In the genomic region with DNA sequence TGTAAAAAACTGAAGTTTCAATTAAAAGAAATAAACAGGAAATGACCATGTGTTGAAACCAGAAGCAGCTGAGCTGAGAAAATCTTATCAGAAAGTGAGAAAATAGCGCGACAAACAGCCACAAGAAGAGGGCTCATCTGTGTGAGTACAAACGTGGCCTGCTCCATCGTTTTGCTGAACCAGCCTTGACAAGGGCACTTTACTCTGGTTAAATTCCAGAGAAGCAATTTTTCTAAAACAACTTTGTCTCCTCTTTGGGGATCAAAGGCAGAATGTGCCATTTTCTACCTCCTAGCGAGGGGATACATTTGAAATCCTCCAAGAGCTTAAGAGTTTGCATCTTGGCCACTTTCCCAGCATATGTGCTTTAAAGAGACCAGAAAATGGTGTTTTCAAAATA, we compare ENCODE assay signal across 16 cellular contexts. TPM values are rescaled to one million over a fixed set of nuclear protein-coding genes. Genes with fewer than 3 reads are reported as not detected.
DNase-seq lines count a peak whose midpoint lies in the region; ATAC-seq and TF ChIP-seq lines count a peak whose summit lies in the region.
"Had no signal": no experiment of that assay in that cellular context is flagged by ENCODE, and none has a peak within 500 bp of the region (broad histone marks: within the 10 kb centered on the region; RNA-seq: fewer than 3 reads in every experiment).

No MANE protein-coding gene starts in this region.

- no peaks in the 10 kb centered on the region for H3K27me3 Mint-ChIP-seq in CD4-positive, alpha-beta T cell
- no peaks in the 10 kb centered on the region for H3K27me3 Mint-ChIP-seq in T-cell
- peaks cover 4 to 21% (median 21%) of the 10 kb centered on the region in 3 donors for H3K27me3 Mint-ChIP-seq in immature natural killer cell (ENCODE audit: low read depth in 3 of 3)
- H3K27me3 Mint-ChIP-seq: dendritic cell treated with granulocyte-macrophage colony-stimulating factor and Interleukin-4, amounts not matched to agents 40 ng/mL and 50 ng/mL, for 4 days had no signal

- TF ChIP-seq CTCF in CD4-positive, alpha-beta T cell (IDR thresholded peaks at IDR 0.05): no peak

- no peaks in the 10 kb centered on the region for H3K27me3 ChIP-seq in CD4-positive, alpha-beta T cell (ENCODE audit: control insufficient read depth, insufficient read depth, low read length)
- H3K27me3 ChIP-seq: SJSA1 had no signal

- H3K27ac ChIP-seq in CD4-positive, alpha-beta T cell (ENCODE audit: low read depth, low read length): no peak overlapping the region
- H3K27ac ChIP-seq: SJSA1 had no signal

- CTCF ChIA-PET in CD4-positive, alpha-beta T cell (lab: Charles Lee): no interaction called here
- CTCF ChIA-PET in T-cell (lab: Charles Lee): interaction anchor here in 1 of 2 donors (1.2 kb wide), 1 partner anchor 12 kb away, joined by 4 read pairs; no protein-coding TSS in a partner anchor

- peak overlapping the region; percentile 75 for H3K27ac Mint-ChIP-seq in CD4-positive, alpha-beta T cell
- H3K27ac Mint-ChIP-seq in T-cell: peak overlapping the region; percentile 74 to 80
- peak overlapping the region; percentile 85 to 100 (median 97) for H3K27ac Mint-ChIP-seq in immature natural killer cell
- H3K27ac Mint-ChIP-seq: dendritic cell treated with granulocyte-macrophage colony-stimulating factor and Interleukin-4, amounts not matched to agents 40 ng/mL and 50 ng/mL, for 4 days; nephron progenitor cell; WTC11 had no signal

- no peak for DNase-seq in CD4-positive, alpha-beta T cell
- DNase-seq in T-cell (peak in 18 of 34 experiments; percentile 16 to 49 (median 24)), immature natural killer cell (peak; percentile 80 to 86 (median 84))
- DNase-seq: HCEC 1CT; nephron progenitor cell; stimulated activated CD4-positive, alpha-beta T cell treated with anti-CD3 and anti-CD28 coated beads, Interleukin-4, amount 100 ng/mL, for 1 hour had no signal

- intact Hi-C loops in CD4-positive, alpha-beta T cell (cut with DNase I, micrococcal nuclease): no loop called here

- POLR2A ChIA-PET in CD4-positive, alpha-beta T cell (lab: Charles Lee): interaction anchor here (0.6 to 1.0 kb wide), 2 partner anchors 18 to 22 kb away, joined by 3 to 5 read pairs; no protein-coding TSS in a partner anchor
- POLR2A ChIA-PET in T-cell (lab: Charles Lee): no interaction called here

- H3K36me3 Mint-ChIP-seq in CD4-positive, alpha-beta T cell (ENCODE audit: low read depth): no peaks in the 10 kb centered on the region
- no peaks in the 10 kb centered on the region for H3K36me3 Mint-ChIP-seq in T-cell
- peaks cover 5 to 9% (median 7%) of the 10 kb centered on the region in 3 donors for H3K36me3 Mint-ChIP-seq in immature natural killer cell
- H3K36me3 Mint-ChIP-seq: WTC11 had no signal

- H3K4me3 Mint-ChIP-seq in CD4-positive, alpha-beta T cell: peak overlapping the region; percentile 7
- H3K4me3 Mint-ChIP-seq in T-cell (peak overlapping the region in 2 of 3 donors; percentile 5 to 32), immature natural killer cell (peak overlapping the region; percentile 56 to 82 (median 75))
- H3K4me3 Mint-ChIP-seq: activated T-helper 1 cell treated with anti-CD3 and anti-CD28 coated beads, Interleukin-12 subunit alpha, Interleukin-12 subunit beta, Interleukin-2, Interleukin-4 antibody, amounts not matched to agents 30 ng/mL and 10 ng/mL and 1 ng/mL, durations not matched to agents 14 hours and 24 hours and 36 hours; dendritic cell treated with granulocyte-macrophage colony-stimulating factor and Interleukin-4, amounts not matched to agents 40 ng/mL and 50 ng/mL, for 4 days; nephron progenitor cell; WTC11 had no signal

- peaks cover 57% of the 10 kb centered on the region for H3K4me1 Mint-ChIP-seq in CD4-positive, alpha-beta T cell (ENCODE audit: low read depth)
- H3K4me1 Mint-ChIP-seq in T-cell (peaks cover 51 to 66% (median 62%) of the 10 kb centered on the region in 3 donors), immature natural killer cell (peaks cover 96 to 98% of the 10 kb centered on the region in 2 donors)

- no peaks in the 10 kb centered on the region for H3K9me3 Mint-ChIP-seq in CD4-positive, alpha-beta T cell
- H3K9me3 Mint-ChIP-seq in T-cell (no peaks in the 10 kb centered on the region), immature natural killer cell (peaks cover 0 to 3% (median 0%) of the 10 kb centered on the region in 6 donors)
- H3K9me3 Mint-ChIP-seq: activated T-helper 1 cell treated with anti-CD3 and anti-CD28 coated beads, Interleukin-12 subunit alpha, Interleukin-12 subunit beta, Interleukin-2, Interleukin-4 antibody, amounts not matched to agents 30 ng/mL and 10 ng/mL and 1 ng/mL, durations not matched to agents 14 hours and 24 hours and 36 hours; dendritic cell treated with granulocyte-macrophage colony-stimulating factor and Interleukin-4, amounts not matched to agents 40 ng/mL and 50 ng/mL, for 4 days; WTC11 had no signal

- no peaks in the 10 kb centered on the region for H3K9me3 ChIP-seq in CD4-positive, alpha-beta T cell (ENCODE audit: control insufficient read depth, low read length)

- no peak for ATAC-seq in CD4-positive, alpha-beta T cell (ENCODE audit: poor library complexity)
- peak; percentile 51 for ATAC-seq in GM18867 (IDR thresholded peaks at IDR 0.05; ENCODE audit: unreplicated experiment)
- ATAC-seq in T-cell (replicated peaks in 1 of 4): peak; percentile 28 to 59 (median 30)
- ATAC-seq in HG02852 (IDR thresholded peaks at IDR 0.05; ENCODE audit: unreplicated experiment): no peak
- no peak for ATAC-seq in GM21515 (IDR thresholded peaks at IDR 0.05; ENCODE audit: unreplicated experiment)
- ATAC-seq in GM18907 (IDR thresholded peaks at IDR 0.05; ENCODE audit: unreplicated experiment): no peak
- ATAC-seq in GM19324 (IDR thresholded peaks at IDR 0.05; ENCODE audit: low FRiP score, unreplicated experiment): no peak
- ATAC-seq: right cardiac atrium, WTC11 had no signal

RNA-seq across cellular contexts. Expression of a gene that starts 51.3 kb away (rescaled TPM):
- under 1 TPM; 0.59 to 0.80 TPM for total RNA-seq in CD4-positive, alpha-beta T cell
- under 1 TPM in 4 of 5 donors, not detected in 1; 0.25 to 0.79 (median 0.55) TPM for total RNA-seq in T-cell
- 1 to 10 TPM in 2 of 3 donors, under 1 TPM in 1; 0.41 to 5.2 (median 2.4) TPM for polyA plus RNA-seq in immature natural killer cell
- total RNA-seq: SJSA1 had no signal

Comparison
In these comparisons a context has a peak if more than half of its experiments do, and no peak if none do; other contexts are left out.
1. ATAC-seq: peak in GM18867 (single experiment) and T-cell (4 of 4); none in CD4-positive, alpha-beta T cell (single experiment), HG02852 (single experiment), GM21515 (single experiment), GM18907 (single experiment) and GM19324 (single experiment).
2. DNase-seq: peak in T-cell (18 of 34) and immature natural killer cell (3 of 3); none in CD4-positive, alpha-beta T cell (0 of 10).
3. H3K4me3 Mint-ChIP-seq: peak in every context shown above with its lines; median percentile 75 in immature natural killer cell; 18 in T-cell; 7 in CD4-positive, alpha-beta T cell.
4. Peak in every context shown above with its lines, with median percentiles within 50 percentile points of each other: H3K27ac Mint-ChIP-seq.